8 cellular contexts compared by ENCODE assay signal in the genomic region with DNA sequence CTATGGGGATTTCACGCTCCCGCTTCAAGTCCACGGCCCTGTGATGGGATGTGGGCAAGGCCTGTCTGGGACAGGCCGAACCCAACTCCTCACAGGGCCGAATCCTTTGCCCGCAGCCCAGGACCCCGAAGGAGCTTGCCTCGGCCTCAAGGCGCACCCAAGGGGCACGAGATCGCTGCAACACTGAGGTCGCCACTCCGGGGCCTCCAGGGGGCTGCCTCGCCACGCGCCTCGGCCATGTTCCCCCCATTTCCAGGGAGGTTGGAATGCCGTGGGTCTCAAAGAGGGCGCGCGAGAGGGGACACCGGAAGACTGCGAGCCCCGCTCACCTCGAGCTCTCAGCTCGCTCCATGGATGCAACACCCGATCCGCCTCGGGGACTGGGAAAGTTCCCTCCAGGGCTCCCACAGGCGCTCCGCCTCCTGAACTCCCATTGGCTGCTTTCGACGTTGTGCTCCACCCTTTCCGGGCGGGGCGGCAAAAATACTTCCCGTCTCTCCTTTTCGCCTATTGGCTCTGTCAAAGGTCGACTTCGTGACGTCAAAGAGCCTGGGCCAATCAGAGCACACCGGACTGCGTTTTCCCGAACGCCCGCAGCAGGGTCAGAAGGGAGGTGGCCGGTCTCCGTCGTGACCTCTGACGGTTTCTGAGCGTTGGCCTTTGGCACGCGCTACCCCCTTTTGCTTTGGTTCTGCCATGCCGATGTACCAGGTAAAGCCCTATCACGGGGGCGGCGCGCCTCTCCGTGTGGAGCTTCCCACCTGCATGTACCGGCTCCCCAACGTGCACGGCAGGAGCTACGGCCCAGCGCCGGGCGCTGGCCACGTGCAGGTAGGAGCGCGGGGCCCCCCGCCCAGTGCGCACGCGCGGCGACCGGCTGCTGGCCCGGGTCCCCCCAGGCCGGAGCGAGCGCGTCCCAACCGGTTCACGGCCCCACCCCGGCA. TPM values are rescaled to one million over a fixed set of nuclear protein-coding genes. Genes with fewer than 3 reads are reported as not detected.
DNase-seq lines count a peak whose midpoint lies in the region; ATAC-seq and TF ChIP-seq lines count a peak whose summit lies in the region.

AIMP2 (plus strand) TSS at position 605 of the 944 bp plus-strand sequence; CDS start at position 697, 92 bp downstream.
PMS2 (minus strand) TSS at position 382 of the 944 bp plus-strand sequence; CDS start at position 352, 30 bp downstream.

- H3K27ac ChIP-seq in OCI-LY3 (ENCODE audit: low read length), result peak within 1 kb of the TSS; percentile 65

- H3K27ac Mint-ChIP-seq in endothelial cell (ENCODE audit: unreplicated experiment), result peak within 1 kb of the TSS; percentile 81

- no peaks in the 10 kb centered on the region for H4K20me1 ChIP-seq in OCI-LY3 (ENCODE audit: insufficient read depth, low read length)

- H3K36me3 Mint-ChIP-seq in endothelial cell (ENCODE audit: low read depth, unreplicated experiment), result no peaks in the 10 kb centered on the region

- H3K9me3 ChIP-seq in OCI-LY3 (ENCODE audit: insufficient read depth, low read length), result no peaks in the 10 kb centered on the region

- no peaks in the 10 kb centered on the region for H3K27me3 Mint-ChIP-seq in endothelial cell (ENCODE audit: unreplicated experiment)

- peaks cover 65% of the 10 kb centered on the region for H3K79me2 ChIP-seq in OCI-LY3 (ENCODE audit: low read length)

- H3K9ac ChIP-seq in OCI-LY3 (ENCODE audit: low read length), result peak within 1 kb of the TSS; percentile 92

- peaks cover 8% of the 10 kb centered on the region for H3K4me1 ChIP-seq in OCI-LY3 (ENCODE audit: low read length)

- peaks cover 4% of the 10 kb centered on the region for H3K4me1 Mint-ChIP-seq in endothelial cell (ENCODE audit: unreplicated experiment)

- DNase-seq in DMS 273 treated with DMSO at 0.1 percent for 48 hours (lab: John Stamatoyannopoulos, UW) (peak; percentile 99), HuH-7 (ENCODE audit: low spot score) (peak; percentile 85), endothelial cell (ENCODE audit: low spot score) (peak; percentile 94), midbrain (lab: John Stamatoyannopoulos, UW) (peak; percentile 99)
- peak; percentile 96 for DNase-seq in activated CD8-positive, alpha-beta memory T cell treated with anti-CD3 and anti-CD28 coated beads, Interleukin-2, amount 50 U/mL, for 48 hours
- DNase-seq in stimulated activated CD8-positive, alpha-beta memory T cell treated with anti-CD3 and anti-CD28 coated beads, Interleukin-2, amount 100 ng/mL, for 1 hour (ENCODE audit: low read depth in 2 of 2), result peak; percentile 89 to 90

- TF ChIP-seq CTCF in OCI-LY3 (IDR thresholded peaks at IDR 0.05; ENCODE audit: low read depth, low read length), result no peak
- TF ChIP-seq CTCF in endothelial cell (IDR thresholded peaks at IDR 0.05; ENCODE audit: unreplicated experiment), result no peak

- H3K4me2 ChIP-seq in OCI-LY3 (ENCODE audit: low read length), result peak within 1 kb of the TSS; percentile 69

- no peak within 1 kb of the TSS; the same call in 1 of the 2 replicates for H2AFZ ChIP-seq in OCI-LY3 (ENCODE audit: low read depth, low read length)

- no peaks in the 10 kb centered on the region for H3K27me3 ChIP-seq in OCI-LY3 (ENCODE audit: low read depth, low read length)

- no peaks in the 10 kb centered on the region for H3K36me3 ChIP-seq in OCI-LY3 (replicated peaks; ENCODE audit: low read depth, low read length)

- H3K9me3 Mint-ChIP-seq in endothelial cell (ENCODE audit: unreplicated experiment), result no peaks in the 10 kb centered on the region

- peak within 1 kb of the TSS; percentile 98 for H3K4me3 ChIP-seq in OCI-LY3 (ENCODE audit: low read length)

- H3K4me3 Mint-ChIP-seq in endothelial cell (ENCODE audit: unreplicated experiment), result peak within 1 kb of the TSS; percentile 91

- peak; percentile 92 for ATAC-seq in GM21515 (IDR thresholded peaks at IDR 0.05; ENCODE audit: unreplicated experiment)

RNA-seq across cellular contexts. Expression of gene AIMP2, which starts in this region (rescaled TPM):
- 25.3 TPM for total RNA-seq in endothelial cell (ENCODE audit: unreplicated experiment)

RNA-seq across cellular contexts. Expression of gene PMS2, which starts in this region (rescaled TPM):
- total RNA-seq in endothelial cell (ENCODE audit: unreplicated experiment), result 16.3 TPM

Comparison
In these comparisons a context has a peak if more than half of its experiments do, and no peak if none do; other contexts are left out.
1. Peak in every context shown above with its lines: DNase-seq, ATAC-seq, H3K4me3 ChIP-seq and H3K27ac ChIP-seq.